Comparison of ENCODE assay signal across 8 cellular contexts in the genomic region with DNA sequence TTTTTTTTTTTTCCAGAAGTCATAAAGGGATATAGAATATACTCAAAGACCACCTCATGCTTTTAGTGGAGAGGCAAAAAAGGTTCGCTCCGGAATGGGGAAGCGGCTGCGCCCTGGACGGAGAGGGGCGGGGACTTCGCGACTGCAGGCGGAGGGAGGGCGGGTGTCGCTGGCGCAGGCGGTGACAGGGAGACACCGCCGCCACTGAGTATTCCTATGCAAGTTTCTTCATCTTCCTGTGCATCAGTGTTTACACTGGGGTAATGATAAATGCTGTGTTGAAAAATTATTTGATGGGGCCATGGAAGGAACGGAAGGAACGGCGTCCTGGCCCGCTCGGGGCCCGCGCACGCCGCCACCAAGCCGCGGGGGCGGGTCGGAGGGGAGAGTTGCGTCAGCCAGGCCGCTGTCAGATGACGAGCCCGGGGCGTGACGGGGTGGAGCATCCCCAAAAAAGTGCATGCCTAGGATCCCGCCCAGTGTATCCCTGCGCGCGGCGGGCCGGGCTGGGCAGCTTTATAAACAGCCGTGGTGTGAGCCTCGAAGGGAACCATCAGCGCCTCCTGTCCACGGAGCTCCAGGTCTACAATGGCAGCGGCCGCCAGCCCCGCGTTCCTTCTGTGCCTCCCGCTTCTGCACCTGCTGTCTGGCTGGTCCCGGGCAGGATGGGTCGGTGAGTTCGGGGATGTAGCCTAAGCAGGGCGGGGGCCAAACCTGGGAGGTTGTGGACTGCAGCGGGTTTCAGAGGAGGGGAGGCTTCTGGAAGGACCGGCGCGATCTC.
DNase-seq lines count a peak whose midpoint lies in the region; ATAC-seq lines count a peak whose summit lies in the region.

A gene with protein sequence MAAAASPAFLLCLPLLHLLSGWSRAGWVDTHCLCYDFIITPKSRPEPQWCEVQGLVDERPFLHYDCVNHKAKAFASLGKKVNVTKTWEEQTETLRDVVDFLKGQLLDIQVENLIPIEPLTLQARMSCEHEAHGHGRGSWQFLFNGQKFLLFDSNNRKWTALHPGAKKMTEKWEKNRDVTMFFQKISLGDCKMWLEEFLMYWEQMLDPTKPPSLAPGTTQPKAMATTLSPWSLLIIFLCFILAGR (plus strand): TSS at position 482 of the 781 bp plus-strand sequence. CDS start 107 bp downstream, at position 589.

- ATAC-seq in HG02642 (IDR thresholded peaks at IDR 0.05; ENCODE audit: poor library complexity, unreplicated experiment) (peak; percentile 52), HG03097 (IDR thresholded peaks at IDR 0.05; ENCODE audit: low FRiP score, unreplicated experiment) (no peak)

- DNase-seq in DMS153 treated with DMSO at 0.1 percent for 48 hours (lab: John Stamatoyannopoulos, UW; ENCODE audit: unreplicated experiment) (peak; percentile 70), NCI-H2171 treated with DMSO at 0.1 percent for 48 hours (lab: John Stamatoyannopoulos, UW) (peak; percentile 83), cerebellar nuclear complex (lab: John Stamatoyannopoulos, UW) (peak; percentile 33 to 63), kidney glomerular epithelial cell (lab: John Stamatoyannopoulos, UW) (peak; percentile 4)
- DNase-seq in activated CD4-positive, CD25-positive, alpha-beta regulatory T cell (lab: John Stamatoyannopoulos, UW), result peak; percentile 10 to 56 (median 36)
- DNase-seq in stimulated activated CD4-positive, alpha-beta T cell treated with anti-CD3 and anti-CD28 coated beads, Interleukin-15, amount 100 ng/mL, for 48 hours (ENCODE audit: low read depth in 2 of 2), result peak; percentile 69 to 72

Comparison
In these comparisons a context has a peak if more than half of its experiments do, and no peak if none do; other contexts are left out.
1. DNase-seq: peak in every context shown above with its lines; median percentile 83 in NCI-H2171 treated with DMSO at 0.1 percent for 48 hours; 70 in stimulated activated CD4-positive, alpha-beta T cell treated with anti-CD3 and anti-CD28 coated beads, Interleukin-15, amount 100 ng/mL, for 48 hours; 70 in DMS153 treated with DMSO at 0.1 percent for 48 hours; 48 in cerebellar nuclear complex; 36 in activated CD4-positive, CD25-positive, alpha-beta regulatory T cell; 4 in kidney glomerular epithelial cell.